Comparison of ENCODE assay signal across 8 cellular contexts in genomic region chr6:111589366-111589765, GRCh38. TPM values are rescaled to one million over a fixed set of nuclear protein-coding genes. Genes with fewer than 3 reads are reported as not detected.
DNase-seq lines count a peak whose midpoint lies in the region; ATAC-seq and TF ChIP-seq lines count a peak whose summit lies in the region.

No MANE protein-coding gene starts in this region.

- peak; percentile 88 for ATAC-seq in activated CD4-positive, alpha-beta T cell treated with anti-CD3 and anti-CD28 coated beads for 36 hours
- ATAC-seq in right cardiac atrium: peak; percentile 67 to 82

- no peaks in the 10 kb centered on the region for H3K9me3 Mint-ChIP-seq in activated CD4-positive, alpha-beta T cell treated with anti-CD3 and anti-CD28 coated beads for 36 hours (ENCODE audit: low read depth)
- no peaks in the 10 kb centered on the region for H3K9me3 Mint-ChIP-seq in activated T-helper 1 cell treated with anti-CD3 and anti-CD28 coated beads, Interleukin-12 subunit alpha, Interleukin-12 subunit beta, Interleukin-2, Interleukin-4 antibody, amounts not matched to agents 30 ng/mL and 10 ng/mL and 1 ng/mL, durations not matched to agents 14 hours and 24 hours and 36 hours

- H3K36me3 Mint-ChIP-seq in activated CD4-positive, alpha-beta T cell treated with anti-CD3 and anti-CD28 coated beads for 36 hours (ENCODE audit: low read depth): peaks cover 33% of the 10 kb centered on the region
- H3K36me3 Mint-ChIP-seq in activated T-helper 1 cell treated with anti-CD3 and anti-CD28 coated beads, Interleukin-12 subunit alpha, Interleukin-12 subunit beta, Interleukin-2, Interleukin-4 antibody, amounts not matched to agents 30 ng/mL and 10 ng/mL and 1 ng/mL, durations not matched to agents 14 hours and 24 hours and 36 hours (ENCODE audit: low read depth): peaks cover 34% of the 10 kb centered on the region

- peaks cover 51% of the 10 kb centered on the region for H3K4me1 Mint-ChIP-seq in activated CD4-positive, alpha-beta T cell treated with anti-CD3 and anti-CD28 coated beads for 36 hours
- H3K4me1 Mint-ChIP-seq in activated T-helper 1 cell treated with anti-CD3 and anti-CD28 coated beads, Interleukin-12 subunit alpha, Interleukin-12 subunit beta, Interleukin-2, Interleukin-4 antibody, amounts not matched to agents 30 ng/mL and 10 ng/mL and 1 ng/mL, durations not matched to agents 14 hours and 24 hours and 36 hours (ENCODE audit: low read depth): peaks cover 39% of the 10 kb centered on the region

- intact Hi-C loops in activated CD4-positive, alpha-beta T cell treated with anti-CD3 and anti-CD28 coated beads for 36 hours (cut with DNase I, micrococcal nuclease): no loop called here
- intact Hi-C loops in activated T-helper 1 cell treated with anti-CD3 and anti-CD28 coated beads, Interleukin-12 subunit alpha, Interleukin-12 subunit beta, Interleukin-2, Interleukin-4 antibody, amounts not matched to agents 30 ng/mL and 10 ng/mL and 1 ng/mL, durations not matched to agents 14 hours and 24 hours and 36 hours (cut with micrococcal nuclease): no loop called here
- intact Hi-C loops in right cardiac atrium (cut with DNase I): no loop called here

- in situ Hi-C loops in GM13977 (cut with MboI; ENCODE audit: low pct_unique_long_range_greater_than_20kb, low sequenced_read_pairs, unreplicated experiment): no loop called here

- H3K4me3 Mint-ChIP-seq in activated CD4-positive, alpha-beta T cell treated with anti-CD3 and anti-CD28 coated beads for 36 hours: no peak overlapping the region
- no peak overlapping the region for H3K4me3 Mint-ChIP-seq in activated T-helper 1 cell treated with anti-CD3 and anti-CD28 coated beads, Interleukin-12 subunit alpha, Interleukin-12 subunit beta, Interleukin-2, Interleukin-4 antibody, amounts not matched to agents 30 ng/mL and 10 ng/mL and 1 ng/mL, durations not matched to agents 14 hours and 24 hours and 36 hours

- DNase-seq in activated CD4-positive, alpha-beta T cell treated with anti-CD3 and anti-CD28 coated beads for 36 hours: peak; percentile 43
- DNase-seq in activated CD4-positive, alpha-beta T cell treated with anti-CD3 and anti-CD28 coated beads, Interleukin-2, amount 50 U/mL, for 1 hour: no peak
- no peak for DNase-seq in activated T-helper 1 cell treated with anti-CD3 and anti-CD28 coated beads, Interleukin-12 subunit alpha, Interleukin-12 subunit beta, Interleukin-2, Interleukin-4 antibody, amounts not matched to agents 30 ng/mL and 10 ng/mL and 1 ng/mL, durations not matched to agents 14 hours and 24 hours and 36 hours (ENCODE audit: low spot score)
- DNase-seq in right cardiac atrium (peak in 2 of 3 donors; percentile 53 to 58), stromal cell of bone marrow (ENCODE audit: low read depth) (peak; percentile 92), SIG-M5 (lab: John Stamatoyannopoulos, UW) (no peak), GM13977 (ENCODE audit: low spot score) (no peak), NCI-H526 (lab: John Stamatoyannopoulos, UW) (no peak)

- CTCF ChIA-PET in activated CD4-positive, alpha-beta T cell treated with anti-CD3 and anti-CD28 coated beads for 36 hours (lab: Charles Lee): no interaction called here

- no peak overlapping the region for H3K4me3 ChIP-seq in right cardiac atrium (ENCODE audit: low read length)

- H3K27me3 ChIP-seq in right cardiac atrium (ENCODE audit: control insufficient read depth, insufficient read depth): no peaks in the 10 kb centered on the region

- H3K4me1 ChIP-seq in right cardiac atrium (ENCODE audit: control insufficient read depth, insufficient read depth, low read length): peaks cover 17% of the 10 kb centered on the region

- H3K27ac ChIP-seq in right cardiac atrium (ENCODE audit: low read length): peak overlapping the region; percentile 43

- no peaks in the 10 kb centered on the region for H3K9me3 ChIP-seq in right cardiac atrium (ENCODE audit: control insufficient read depth, low read length)

- whole genome bisulfite sequencing in right cardiac atrium: 76% methylated on average over 3 of the region's 3 CpGs

- POLR2A ChIA-PET in activated CD4-positive, alpha-beta T cell treated with anti-CD3 and anti-CD28 coated beads for 36 hours (lab: Charles Lee): no interaction called here

- H3K27ac Mint-ChIP-seq in activated CD4-positive, alpha-beta T cell treated with anti-CD3 and anti-CD28 coated beads for 36 hours: no peak overlapping the region
- H3K27ac Mint-ChIP-seq in activated T-helper 1 cell treated with anti-CD3 and anti-CD28 coated beads, Interleukin-12 subunit alpha, Interleukin-12 subunit beta, Interleukin-2, Interleukin-4 antibody, amounts not matched to agents 30 ng/mL and 10 ng/mL and 1 ng/mL, durations not matched to agents 14 hours and 24 hours and 36 hours: peak overlapping the region; percentile 7

- H3K27me3 Mint-ChIP-seq in activated CD4-positive, alpha-beta T cell treated with anti-CD3 and anti-CD28 coated beads for 36 hours: no peaks in the 10 kb centered on the region
- no peaks in the 10 kb centered on the region for H3K27me3 Mint-ChIP-seq in activated T-helper 1 cell treated with anti-CD3 and anti-CD28 coated beads, Interleukin-12 subunit alpha, Interleukin-12 subunit beta, Interleukin-2, Interleukin-4 antibody, amounts not matched to agents 30 ng/mL and 10 ng/mL and 1 ng/mL, durations not matched to agents 14 hours and 24 hours and 36 hours (ENCODE audit: insufficient read depth)

- no peak for TF ChIP-seq CTCF in GM13977 (IDR thresholded peaks at IDR 0.05; ENCODE audit: extremely low read depth, insufficient read depth, missing control alignments)

RNA-seq across cellular contexts. Expression of gene TRAF3IP2, which starts 16.3 kb away (rescaled TPM):
- total RNA-seq in activated CD4-positive, alpha-beta T cell treated with anti-CD3 and anti-CD28 coated beads for 36 hours: 10 to 100 TPM; 32.7 to 43.8 TPM
- total RNA-seq in activated T-helper 1 cell treated with anti-CD3 and anti-CD28 coated beads, Interleukin-12 subunit alpha, Interleukin-12 subunit beta, Interleukin-2, Interleukin-4 antibody, amounts not matched to agents 30 ng/mL and 10 ng/mL and 1 ng/mL, durations not matched to agents 14 hours and 24 hours and 36 hours: 17.4 and 18.5 TPM in 2 replicates
- total RNA-seq in right cardiac atrium: 10 to 100 TPM; 12.7 to 16.0 (median 13.1) TPM
- polyA plus RNA-seq in right cardiac atrium: 14.1 TPM

Comparison
In these comparisons a context has a peak if more than half of its experiments do, and no peak if none do; other contexts are left out.
1. DNase-seq: peak in activated CD4-positive, alpha-beta T cell treated with anti-CD3 and anti-CD28 coated beads for 36 hours (single experiment), right cardiac atrium (2 of 3) and stromal cell of bone marrow (single experiment); none in activated CD4-positive, alpha-beta T cell treated with anti-CD3 and anti-CD28 coated beads, Interleukin-2, amount 50 U/mL, for 1 hour (single experiment), activated T-helper 1 cell treated with anti-CD3 and anti-CD28 coated beads, Interleukin-12 subunit alpha, Interleukin-12 subunit beta, Interleukin-2, Interleukin-4 antibody, amounts not matched to agents 30 ng/mL and 10 ng/mL and 1 ng/mL, durations not matched to agents 14 hours and 24 hours and 36 hours (single experiment), SIG-M5 (single experiment), GM13977 (single experiment) and NCI-H526 (0 of 2).